In the genomic region with DNA sequence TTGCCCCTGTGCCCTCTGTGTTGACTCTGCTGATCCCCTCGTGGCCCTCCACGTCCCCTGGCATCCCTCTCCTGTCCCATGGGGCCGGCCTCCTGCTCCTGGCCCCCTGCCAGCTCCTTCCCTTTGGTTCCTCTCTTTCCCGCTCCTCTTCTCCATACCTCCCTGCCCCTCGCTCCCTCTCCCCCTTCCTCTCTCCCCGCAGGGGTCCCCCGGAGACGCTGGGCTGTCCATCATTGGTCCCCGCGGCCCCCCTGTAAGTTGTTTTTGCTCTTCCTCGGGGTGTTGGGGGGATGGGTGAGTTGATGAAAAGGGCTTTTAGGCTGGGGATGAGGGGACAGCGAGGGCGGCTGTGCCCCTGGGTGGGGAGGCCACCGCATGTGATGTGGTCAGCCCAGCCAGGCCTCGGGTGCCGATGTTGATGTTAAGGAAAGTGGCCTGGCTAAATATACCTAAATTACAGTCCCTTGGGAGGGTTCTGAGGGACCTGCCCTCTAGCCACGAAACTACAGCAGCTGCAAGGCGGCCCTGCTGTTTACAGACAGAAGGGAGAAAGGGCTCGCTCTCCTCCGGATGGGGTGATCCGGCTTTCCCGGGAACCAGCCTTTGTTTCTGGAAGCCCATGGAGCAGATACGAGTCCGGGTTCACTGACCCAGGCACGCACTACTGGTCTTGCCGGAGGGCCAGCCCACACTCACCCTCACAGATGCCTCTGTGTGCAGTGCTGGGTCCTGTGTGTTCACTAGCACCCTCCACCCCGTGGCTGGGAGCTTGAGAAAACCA, we compare ENCODE assay signal across 30 cellular contexts.
A peak's percentile ranks its signal among the peaks of the same experiment; 100 is the strongest.
DNase-seq lines count a peak whose midpoint lies in the region; FAIRE-seq and TF ChIP-seq lines count a peak whose summit lies in the region.
"Had no signal": no experiment of that assay in that cellular context is flagged by ENCODE, and none has a peak within 500 bp of the region (broad histone marks: within the 10 kb centered on the region; RNA-seq: fewer than 3 reads in every experiment).

No MANE protein-coding gene starts in this region.

- H3K4me1 ChIP-seq in BLaER1: peaks cover 44% of the 10 kb centered on the region
- H3K4me1 ChIP-seq in neural progenitor cell: peaks cover 27% of the 10 kb centered on the region
- H3K4me1 ChIP-seq in trophoblast cell (ENCODE audit: control insufficient read depth in 1 of 2, insufficient read depth in 2 of 2, low read length in 2 of 2): no peaks in the 10 kb centered on the region
- H3K4me1 ChIP-seq: foreskin keratinocyte, lower lobe of right lung, vagina had no signal

- H3K9me3 Mint-ChIP-seq in glutamatergic neuron (ENCODE audit: unreplicated experiment) (peaks cover 30% of the 10 kb centered on the region), neural progenitor cell (no peaks in the 10 kb centered on the region), CD14-positive monocyte (peaks cover 0 to 2% (median 0%) of the 10 kb centered on the region in 7 donors)
- H3K9me3 Mint-ChIP-seq: activated naive CD4-positive, alpha-beta T cell treated with anti-CD3 and anti-CD28 coated beads, Interleukin-2, amount 50 U/mL, for 72 hours; activated T-helper 17 cell treated with anti-CD3 and anti-CD28 coated beads, Interleukin-2, amount 50 U/mL, for 72 hours; T-helper 1 cell treated with Interleukin-12 subunit alpha and Interleukin-12 subunit beta and Interleukin-4 antibody, amounts not matched to agents 30 μg/mL and 1 μg/mL, for 36 hours had no signal

- H3K27ac Mint-ChIP-seq in glutamatergic neuron (ENCODE audit: unreplicated experiment) (peak overlapping the region; percentile 96), neural progenitor cell (peak overlapping the region; percentile 93), CD14-positive monocyte (no peak overlapping the region)
- H3K27ac Mint-ChIP-seq: activated naive CD4-positive, alpha-beta T cell treated with anti-CD3 and anti-CD28 coated beads, Interleukin-2, amount 50 U/mL, for 72 hours; activated T-helper 17 cell treated with anti-CD3 and anti-CD28 coated beads, Interleukin-2, amount 50 U/mL, for 72 hours; T-helper 1 cell treated with Interleukin-12 subunit alpha and Interleukin-12 subunit beta and Interleukin-4 antibody, amounts not matched to agents 30 μg/mL and 1 μg/mL, for 36 hours had no signal

- H4K20me1 ChIP-seq in BLaER1 (no peaks in the 10 kb centered on the region), neural progenitor cell (ENCODE audit: low read depth) (no peaks in the 10 kb centered on the region)

- H3K36me3 Mint-ChIP-seq in glutamatergic neuron (ENCODE audit: unreplicated experiment) (peaks cover 12% of the 10 kb centered on the region), neural progenitor cell (no peaks in the 10 kb centered on the region), CD14-positive monocyte (no peaks in the 10 kb centered on the region)
- H3K36me3 Mint-ChIP-seq: activated naive CD4-positive, alpha-beta T cell treated with anti-CD3 and anti-CD28 coated beads, Interleukin-2, amount 50 U/mL, for 72 hours had no signal

- H3K27me3 Mint-ChIP-seq in glutamatergic neuron (ENCODE audit: unreplicated experiment): peaks cover 22% of the 10 kb centered on the region
- peaks cover 11% of the 10 kb centered on the region for H3K27me3 Mint-ChIP-seq in neural progenitor cell (ENCODE audit: insufficient read depth, low read depth)
- peaks cover 7 to 15% (median 12%) of the 10 kb centered on the region in 3 donors for H3K27me3 Mint-ChIP-seq in CD14-positive monocyte (ENCODE audit: low read depth in 3 of 3)

- H3K27me3 ChIP-seq in BLaER1: no peaks in the 10 kb centered on the region
- H3K27me3 ChIP-seq in neural progenitor cell: no peaks in the 10 kb centered on the region
- no peaks in the 10 kb centered on the region for H3K27me3 ChIP-seq in trophoblast cell (ENCODE audit: insufficient read depth, low read length)
- H3K27me3 ChIP-seq: ovary, Peyer's patch, SJSA1, vagina had no signal

- H2AFZ ChIP-seq in neural progenitor cell (replicated peaks): peak overlapping the region; percentile 53
- no peak overlapping the region for H2AFZ ChIP-seq in trophoblast cell (ENCODE audit: insufficient read depth, low read length, poor library complexity)

- H3K9ac ChIP-seq in BLaER1 (peak overlapping the region; percentile 66), neural progenitor cell (no peak overlapping the region), trophoblast cell (ENCODE audit: low read length) (no peak overlapping the region)

- H3K9me3 ChIP-seq in BLaER1: no peaks in the 10 kb centered on the region
- H3K9me3 ChIP-seq in neural progenitor cell (ENCODE audit: low read depth): no peaks in the 10 kb centered on the region
- H3K9me3 ChIP-seq in trophoblast cell (ENCODE audit: insufficient read depth, low read depth, low read length): no peaks in the 10 kb centered on the region
- H3K9me3 ChIP-seq: lower lobe of right lung, ovary, Peyer's patch, SJSA1, vagina had no signal

- no peak overlapping the region for H4K8ac ChIP-seq in trophoblast cell (ENCODE audit: low read depth, low read length)

- H3K36me3 ChIP-seq in BLaER1 (no peaks in the 10 kb centered on the region), neural progenitor cell (no peaks in the 10 kb centered on the region), trophoblast cell (ENCODE audit: control insufficient read depth in 1 of 2, insufficient read depth in 2 of 2, low read length in 2 of 2) (no peaks in the 10 kb centered on the region)
- H3K36me3 ChIP-seq: lower lobe of right lung, ovary, Peyer's patch, SJSA1, vagina had no signal

- TF ChIP-seq CTCF in glutamatergic neuron (IDR thresholded peaks at IDR 0.05; ENCODE audit: partially characterized antibody, unreplicated experiment) (no peak), neural progenitor cell (IDR thresholded peaks at IDR 0.05) (no peak), CD14-positive monocyte (IDR thresholded peaks at IDR 0.05) (no peak)

- FAIRE-seq in GM12892 (lab: Jason Lieb, UNC): no peak
- FAIRE-seq: astrocyte, D721Med, HTR-8/SVneo, islet of Langerhans had no signal

- no peak overlapping the region for H4K12ac ChIP-seq in trophoblast cell (ENCODE audit: low read depth, low read length)

- H3K4me2 ChIP-seq in BLaER1 (peak overlapping the region; percentile 89), neural progenitor cell (peak overlapping the region; percentile 19), trophoblast cell (ENCODE audit: low read length) (no peak overlapping the region)

- no peak overlapping the region for H2BK120ac ChIP-seq in trophoblast cell (ENCODE audit: insufficient read depth, low read length, poor library complexity)

- H3K4me3 Mint-ChIP-seq in glutamatergic neuron (ENCODE audit: unreplicated experiment): peak overlapping the region; percentile 69
- no peak overlapping the region for H3K4me3 Mint-ChIP-seq in neural progenitor cell
- no peak overlapping the region for H3K4me3 Mint-ChIP-seq in CD14-positive monocyte
- H3K4me3 Mint-ChIP-seq: activated T-helper 17 cell treated with anti-CD3 and anti-CD28 coated beads, Interleukin-2, amount 50 U/mL, for 72 hours; T-helper 1 cell treated with Interleukin-12 subunit alpha and Interleukin-12 subunit beta and Interleukin-4 antibody, amounts not matched to agents 30 μg/mL and 1 μg/mL, for 36 hours had no signal

- H3K4ac ChIP-seq in trophoblast cell (ENCODE audit: low read depth, low read length): no peak overlapping the region

- no peak overlapping the region for H4K91ac ChIP-seq in trophoblast cell (ENCODE audit: low read depth, low read length)

- no peak overlapping the region for H3K18ac ChIP-seq in trophoblast cell (ENCODE audit: low read length)

- DNase-seq in NCI-H2171 (lab: John Stamatoyannopoulos, UW) (peak; percentile 31), glutamatergic neuron (peak; percentile 69), neural progenitor cell (ENCODE audit: low spot score) (no peak), CD14-positive monocyte (ENCODE audit: low spot score) (no peak), trophoblast cell (no peak), GM12892 (ENCODE audit: insufficient read length) (no peak)
- no peak for DNase-seq in activated CD4-positive, alpha-beta T cell treated with anti-CD3 and anti-CD28 coated beads for 48 hours
- DNase-seq: activated CD4-positive, alpha-beta T cell treated with anti-CD3 and anti-CD28 coated beads, Interleukin-2, amount 50 U/mL, for 1 hour; C1 segment of cervical spinal cord; foreskin keratinocyte; HCEC 1CT; hippocampal formation; Karpas-422; lower lobe of right lung; NCI-H1048; NCI-H2081; NCI-H446 treated with DMSO at 0.1 percent for 48 hours; Peyer's patch; stimulated activated CD8-positive, alpha-beta memory T cell treated with anti-CD3 and anti-CD28 coated beads, Interleukin-4, amount 100 ng/mL, for 48 hours had no signal

- H3K4me1 Mint-ChIP-seq in glutamatergic neuron (ENCODE audit: low read depth, unreplicated experiment): peaks cover 68% of the 10 kb centered on the region
- peaks cover 46% of the 10 kb centered on the region for H3K4me1 Mint-ChIP-seq in neural progenitor cell
- peaks cover 2% of the 10 kb centered on the region for H3K4me1 Mint-ChIP-seq in CD14-positive monocyte
- H3K4me1 Mint-ChIP-seq: activated T-helper 17 cell treated with anti-CD3 and anti-CD28 coated beads, Interleukin-2, amount 50 U/mL, for 72 hours had no signal

- H3K79me2 ChIP-seq in neural progenitor cell (ENCODE audit: low read depth): no peaks in the 10 kb centered on the region
- H3K79me2 ChIP-seq in trophoblast cell (ENCODE audit: control insufficient read depth, insufficient read depth, low read length, poor library complexity): no peaks in the 10 kb centered on the region

- no CpG with 5 or more reads among the region's 27 CpGs for WGBS in trophoblast cell (ENCODE audit: extremely low coverage, insufficient coverage, insufficient read length)

- H3K4me3 ChIP-seq in BLaER1 (peak overlapping the region; percentile 45), neural progenitor cell (no peak overlapping the region), trophoblast cell (ENCODE audit: low read depth, low read length) (no peak overlapping the region)
- H3K4me3 ChIP-seq: lower lobe of right lung, ovary, Peyer's patch, SJSA1, vagina had no signal

- no peak overlapping the region for H2BK12ac ChIP-seq in trophoblast cell (ENCODE audit: low read length)

- no peak overlapping the region for H2AK5ac ChIP-seq in trophoblast cell (ENCODE audit: low read length)

- intact Hi-C loops in CD14-positive monocyte (cut with micrococcal nuclease): no loop called here

- H3F3A ChIP-seq in neural progenitor cell (ENCODE audit: low read depth): peaks cover 6% of the 10 kb centered on the region

- no peak overlapping the region for H3K23ac ChIP-seq in trophoblast cell (ENCODE audit: low read length)

- no peaks in the 10 kb centered on the region for H3K79me1 ChIP-seq in trophoblast cell (ENCODE audit: low read length)

- no peak for TF ChIP-seq POLR2A in GM12892 (IDR thresholded peaks at IDR 0.05; ENCODE audit: low read depth, low read length)

- no peak overlapping the region for H3K14ac ChIP-seq in trophoblast cell (ENCODE audit: low read length)

- H2BK5ac ChIP-seq in trophoblast cell (ENCODE audit: low read depth, low read length, poor library complexity): no peak overlapping the region

- peak overlapping the region; percentile 75 for H3K27ac ChIP-seq in BLaER1
- H3K27ac ChIP-seq in neural progenitor cell: no peak overlapping the region
- no peak overlapping the region for H3K27ac ChIP-seq in trophoblast cell (ENCODE audit: low read depth, low read length)
- H3K27ac ChIP-seq: foreskin keratinocyte, lower lobe of right lung, ovary, SJSA1, vagina had no signal

Comparison
In these comparisons a context has a peak if more than half of its experiments do, and no peak if none do; other contexts are left out.
1. DNase-seq: peak in NCI-H2171 (single experiment) and glutamatergic neuron (single experiment); none in neural progenitor cell (single experiment), activated CD4-positive, alpha-beta T cell treated with anti-CD3 and anti-CD28 coated beads for 48 hours (single experiment), CD14-positive monocyte (single experiment), trophoblast cell (0 of 2) and GM12892 (single experiment).
2. H3K27ac Mint-ChIP-seq: peak in glutamatergic neuron (single experiment) and neural progenitor cell (single experiment); none in CD14-positive monocyte (0 of 7).